ENCODE assay signal across 33 cellular contexts in the genomic region with DNA sequence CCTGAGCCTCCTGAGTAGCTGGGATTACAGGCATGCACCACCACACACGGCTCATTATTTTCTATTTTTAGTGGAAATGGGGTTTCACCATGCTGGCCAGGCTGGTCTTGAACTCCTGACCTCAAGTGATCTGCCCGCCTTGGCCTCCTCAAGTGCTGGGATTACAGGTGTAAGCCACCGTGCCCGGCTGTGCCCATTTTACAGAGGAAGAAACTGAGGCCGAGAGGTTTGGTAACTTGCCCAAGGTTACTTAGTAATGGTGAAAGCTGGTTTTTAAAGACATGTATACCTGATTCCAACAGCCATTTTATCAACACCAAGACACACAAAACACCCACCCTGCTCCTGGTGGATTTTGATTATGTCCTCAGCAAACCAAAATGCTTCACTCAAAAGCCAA.
"Had no signal": no experiment of that assay in that cellular context is flagged by ENCODE, and none has a peak within 500 bp of the region (broad histone marks: within the 10 kb centered on the region; RNA-seq: fewer than 3 reads in every experiment).

No MANE protein-coding gene starts in this region.

- H3K4me3 ChIP-seq: MG63 had no signal

- H3K27me3 ChIP-seq: MG63 had no signal

- H3K9me3 ChIP-seq: MG63 had no signal

- H3K36me3 ChIP-seq: MG63 had no signal

- DNase-seq: Karpas-422, Kasumi-1, MG63, MM.1S, NCI-H1048, NCI-H1092, NCI-H1092 treated with DMSO at 0.1 percent for 48 hours, NCI-H1105, NCI-H1105 treated with DMSO at 0.1 percent for 48 hours, NCI-H1417, NCI-H1417 treated with DMSO at 0.1 percent for 48 hours, NCI-H1436, NCI-H1436 treated with DMSO at 0.1 percent for 48 hours, NCI-H146, NCI-H1694, NCI-H1694 treated with DMSO at 0.1 percent for 48 hours, NCI-H187, NCI-H187 treated with DMSO at 0.1 percent for 48 hours, NCI-H1930, NCI-H2029, NCI-H2029 treated with DMSO at 0.1 percent for 48 hours, NCI-H2081, NCI-H2081 treated with DMSO at 0.1 percent for 48 hours, NCI-H2107, NCI-H2171, NCI-H2171 treated with DMSO at 0.1 percent for 48 hours, NCI-H2227 treated with DMSO at 0.1 percent for 48 hours, NCI-H226, NCI-H345, NCI-H446, NCI-H446 treated with DMSO at 0.1 percent for 48 hours, NCI-H510A, NCI-H510A treated with DMSO at 0.1 percent for 48 hours had no signal
